ENCODE assay signal across 14 cellular contexts in the genomic region with DNA sequence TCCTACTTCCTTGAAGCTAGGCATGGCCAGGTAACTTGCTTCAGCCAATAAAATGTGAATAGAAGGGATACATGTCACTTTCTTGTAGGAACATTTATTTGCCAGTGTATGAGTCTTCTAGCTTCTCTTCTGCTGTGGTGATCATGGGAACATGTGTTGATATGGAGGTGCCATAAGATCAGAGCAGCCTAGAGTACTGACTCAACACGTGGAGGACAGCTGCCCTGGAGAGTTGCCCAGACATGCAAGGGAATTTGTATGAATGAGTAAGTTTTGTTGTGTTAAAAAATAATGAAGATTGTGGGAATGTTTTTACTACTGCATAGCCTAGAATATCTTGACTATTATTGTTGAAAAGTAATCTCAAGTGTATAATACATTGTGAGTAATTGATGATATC.
DNase-seq lines count a peak whose midpoint lies in the region; ATAC-seq, FAIRE-seq and TF ChIP-seq lines count a peak whose summit lies in the region.
"Had no signal": no experiment of that assay in that cellular context is flagged by ENCODE, and none has a peak within 500 bp of the region (broad histone marks: within the 10 kb centered on the region; RNA-seq: fewer than 3 reads in every experiment).

No MANE protein-coding gene starts in this region.

- H3K4me3 ChIP-seq in astrocyte of the spinal cord (ENCODE audit: low read depth, low read length), result no peak overlapping the region
- no peak overlapping the region for H3K4me3 ChIP-seq in heart left ventricle
- H3K4me3 ChIP-seq in smooth muscle cell, result no peak overlapping the region
- H3K4me3 ChIP-seq in H7 (ENCODE audit: insufficient read depth, low read depth, low read length), result no peak overlapping the region
- H3K4me3 ChIP-seq: skin epidermis, testis had no signal

- TF ChIP-seq CTCF in astrocyte of the spinal cord (IDR thresholded peaks at IDR 0.05; ENCODE audit: low read depth, low read length) (no peak), heart left ventricle (IDR thresholded peaks at IDR 0.05) (no peak), smooth muscle cell (IDR thresholded peaks at IDR 0.05; ENCODE audit: borderline replicate concordance, insufficient read depth, poor library complexity, severe bottlenecking) (no peak)

- WGBS in heart left ventricle, 4 donors, result 17 to 48% (median 26%) methylated on average over 1 of the region's 1 CpG
- 8% methylated on average over 1 of the region's 1 CpG for WGBS in smooth muscle cell (ENCODE audit: low lambda C conversion rate)

- peaks cover 0 to 9% (median 0%) of the 10 kb centered on the region in 12 donors for H3K9me3 ChIP-seq in heart left ventricle
- H3K9me3 ChIP-seq in smooth muscle cell (replicated peaks; ENCODE audit: low read depth), result no peaks in the 10 kb centered on the region
- H3K9me3 ChIP-seq: testis had no signal

- no peaks in the 10 kb centered on the region for H3F3A ChIP-seq in smooth muscle cell (ENCODE audit: low read depth)

- FAIRE-seq in GM19239 (lab: Jason Lieb, UNC), result no peak

- no peaks in the 10 kb centered on the region for H3K79me2 ChIP-seq in smooth muscle cell (ENCODE audit: low read depth)

- peaks cover 0 to 17% (median 2%) of the 10 kb centered on the region in 12 donors for H3K4me1 ChIP-seq in heart left ventricle
- H3K4me1 ChIP-seq in smooth muscle cell (ENCODE audit: low read depth), result no peaks in the 10 kb centered on the region
- H3K4me1 ChIP-seq: testis had no signal

- DNase-seq in HPDE6-E6E7 (ENCODE audit: extremely low spot score), result peak; percentile 20
- DNase-seq in astrocyte of the spinal cord (ENCODE audit: low read depth, low spot score), result peak; percentile 12
- DNase-seq in heart left ventricle, result peak; percentile 41 to 72 (median 59)
- DNase-seq in smooth muscle cell (lab: John Stamatoyannopoulos, UW; ENCODE audit: unreplicated experiment), result no peak
- no peak for DNase-seq in H7
- no peak for DNase-seq in GM19239 (ENCODE audit: insufficient read length, low spot score)
- no peak for DNase-seq in NCI-H748 (lab: John Stamatoyannopoulos, UW; ENCODE audit: unreplicated experiment)
- DNase-seq in substantia nigra (lab: John Stamatoyannopoulos, UW), result no peak
- DNase-seq: activated T-cell treated with anti-CD3 and anti-CD28 coated beads for 4 hours, head of caudate nucleus, T-helper 1 cell, testis had no signal

- no peaks in the 10 kb centered on the region for H3K36me3 ChIP-seq in heart left ventricle
- H3K36me3 ChIP-seq in smooth muscle cell (ENCODE audit: low read depth), result no peaks in the 10 kb centered on the region
- H3K36me3 ChIP-seq in H7 (replicated peaks; ENCODE audit: control insufficient read depth, insufficient read depth, low read length), result no peaks in the 10 kb centered on the region

- H3K27ac ChIP-seq in heart left ventricle (peak overlapping the region in 4 of 12 donors; percentile 10 to 49 (median 24)), smooth muscle cell (ENCODE audit: low read depth) (peak overlapping the region; percentile 35), substantia nigra (ENCODE audit: low read depth, low read length, poor library complexity, severe bottlenecking) (no peak overlapping the region)
- H3K27ac ChIP-seq: skin epidermis, testis had no signal

- no peak overlapping the region for H3K9ac ChIP-seq in smooth muscle cell (ENCODE audit: low read depth)

- in situ Hi-C loops in astrocyte of the spinal cord (cut with HindIII; ENCODE audit: low sequenced_read_pairs), result no loop called here

- H2AFZ ChIP-seq in smooth muscle cell (ENCODE audit: low read depth), result no peak overlapping the region

- intact Hi-C loops in heart left ventricle (cut with DNase I), result no loop called here

- peak in 3 of 4 donors; percentile 39 to 87 (median 53) for ATAC-seq in heart left ventricle
- ATAC-seq: Panc1 had no signal

- H3K27me3 ChIP-seq in heart left ventricle (no peaks in the 10 kb centered on the region), smooth muscle cell (ENCODE audit: low read depth) (no peaks in the 10 kb centered on the region), H7 (ENCODE audit: control insufficient read depth, insufficient read depth, low read length) (no peaks in the 10 kb centered on the region)
- H3K27me3 ChIP-seq: testis had no signal

- H4K20me1 ChIP-seq in smooth muscle cell (ENCODE audit: low read depth), result no peaks in the 10 kb centered on the region

- TF ChIP-seq POLR2A in heart left ventricle (IDR thresholded peaks at IDR 0.05), result no peak

- peak overlapping the region; percentile 39 for H3K4me2 ChIP-seq in smooth muscle cell

Comparison
In these comparisons a context has a peak if more than half of its experiments do, and no peak if none do; other contexts are left out.
1. DNase-seq: peak in HPDE6-E6E7 (single experiment), astrocyte of the spinal cord (single experiment) and heart left ventricle (5 of 5); none in smooth muscle cell (single experiment), H7 (single experiment), GM19239 (single experiment), NCI-H748 (single experiment) and substantia nigra (0 of 49).